Comparison of ENCODE assay signal across 7 cellular contexts in the genomic region with DNA sequence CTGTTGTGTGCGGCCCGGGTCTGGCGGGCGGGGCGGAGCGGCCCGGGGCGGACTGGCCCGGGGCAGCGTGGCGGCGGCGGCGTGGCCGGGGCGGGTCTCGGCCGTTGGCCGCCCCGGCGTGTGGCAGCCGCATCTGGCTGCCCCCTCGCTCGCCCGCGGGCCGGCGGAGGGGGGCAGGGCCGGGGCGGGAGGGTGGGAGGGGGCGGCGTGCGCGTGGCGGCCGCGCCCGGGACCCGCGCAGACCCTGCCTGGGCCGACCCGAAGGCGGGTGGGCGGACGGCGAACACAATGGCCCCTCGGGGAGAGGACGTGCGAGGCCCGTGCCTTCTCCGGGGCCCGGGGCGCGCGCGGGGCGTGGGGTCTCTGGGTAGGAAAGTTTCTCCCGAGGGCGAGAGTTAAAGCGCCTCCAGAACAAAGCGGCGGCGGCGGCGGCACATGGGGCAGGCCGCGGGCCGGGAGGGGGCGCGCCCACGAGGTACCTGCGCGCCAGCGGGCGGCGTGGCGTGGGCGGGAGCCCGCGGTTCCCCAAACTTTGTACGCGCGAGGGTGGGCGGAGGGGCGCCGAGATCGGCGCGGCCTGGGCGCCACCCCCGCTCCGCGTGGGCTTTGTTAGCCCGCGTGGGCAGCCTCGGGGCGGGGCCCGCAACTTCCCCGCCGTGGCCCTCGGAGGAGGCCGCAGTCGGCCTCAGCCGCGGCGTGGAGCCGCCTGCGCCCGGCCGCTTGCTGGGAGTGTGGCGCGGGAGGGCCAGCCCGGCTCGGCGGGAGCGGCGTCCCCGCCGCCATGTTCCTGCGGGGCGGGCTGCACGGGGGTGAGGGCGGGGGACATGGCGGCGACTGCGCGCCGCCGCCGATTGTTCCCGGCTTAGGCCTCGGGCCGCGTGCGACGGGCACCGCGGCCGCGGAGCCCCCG. TPM values are rescaled to one million over a fixed set of nuclear protein-coding genes. Genes with fewer than 3 reads are reported as not detected.
DNase-seq lines count a peak whose midpoint lies in the region; ATAC-seq and TF ChIP-seq lines count a peak whose summit lies in the region.

No MANE protein-coding gene starts in this region.

- H2AFZ ChIP-seq in OCI-LY3 (ENCODE audit: low read depth, low read length), result no peak overlapping the region

- H3K9ac ChIP-seq in OCI-LY3 (ENCODE audit: low read length), result peak overlapping the region; percentile 94

- H3K27me3 ChIP-seq in OCI-LY3 (ENCODE audit: low read depth, low read length) (no peaks in the 10 kb centered on the region), thymus (ENCODE audit: control insufficient read depth, insufficient read depth) (no peaks in the 10 kb centered on the region)

- peak; percentile 25; the same call in 1 of the 2 replicates for TF ChIP-seq CTCF in OCI-LY3 (IDR thresholded peaks at IDR 0.05; ENCODE audit: low read depth, low read length)
- no peak for TF ChIP-seq CTCF in foreskin fibroblast (IDR thresholded peaks at IDR 0.05; ENCODE audit: low read depth, low read length)

- WGBS in thymus, result under 1% methylated on average over 141 of the region's 141 CpGs

- H3K36me3 ChIP-seq in OCI-LY3 (replicated peaks; ENCODE audit: low read depth, low read length) (peaks cover 40% of the 10 kb centered on the region), thymus (ENCODE audit: control insufficient read depth, insufficient read depth) (peaks cover 4% of the 10 kb centered on the region)

- peaks cover 80% of the 10 kb centered on the region for H3K79me2 ChIP-seq in OCI-LY3 (ENCODE audit: low read length)

- peak; percentile 90 for DNase-seq in activated effector memory CD4-positive, alpha-beta T cell treated with anti-CD3 and anti-CD28 coated beads, Interleukin-2, amount 50 U/mL, for 16 hours
- DNase-seq in foreskin fibroblast (peak; percentile 20 to 71), occipital lobe (lab: John Stamatoyannopoulos, UW) (peak; percentile 16)

- peak overlapping the region; percentile 52 for H3K4me2 ChIP-seq in OCI-LY3 (ENCODE audit: low read length)

- peak overlapping the region; percentile 89 for H3K4me3 ChIP-seq in OCI-LY3 (ENCODE audit: low read length)
- H3K4me3 ChIP-seq in foreskin fibroblast (ENCODE audit: low read depth in 1 of 2, low read length in 2 of 2), result peak overlapping the region; percentile 60 to 81
- H3K4me3 ChIP-seq in thymus (ENCODE audit: low read length), result peak overlapping the region; percentile 86

- H3K27ac ChIP-seq in OCI-LY3 (ENCODE audit: low read length) (peak overlapping the region; percentile 82), thymus (ENCODE audit: low read depth) (peak overlapping the region; percentile 97)

- H3K9me3 ChIP-seq in OCI-LY3 (ENCODE audit: insufficient read depth, low read length), result no peaks in the 10 kb centered on the region
- no peaks in the 10 kb centered on the region for H3K9me3 ChIP-seq in thymus (ENCODE audit: control insufficient read depth)

- ATAC-seq in GM18520 (IDR thresholded peaks at IDR 0.05; ENCODE audit: unreplicated experiment) (peak; percentile 18), HG02678 (IDR thresholded peaks at IDR 0.05; ENCODE audit: unreplicated experiment) (peak; percentile 32)

- peaks cover 42% of the 10 kb centered on the region for H4K20me1 ChIP-seq in OCI-LY3 (ENCODE audit: insufficient read depth, low read length)

- H3K4me1 ChIP-seq in OCI-LY3 (ENCODE audit: low read length) (peaks cover 58% of the 10 kb centered on the region), thymus (ENCODE audit: control insufficient read depth, insufficient read depth, low read length) (peaks cover 12% of the 10 kb centered on the region)

RNA-seq across cellular contexts. Expression of a gene that starts 0.8 kb away (rescaled TPM):
- total RNA-seq in occipital lobe, result 67.1 TPM
- 9.6 TPM for polyA plus RNA-seq in thymus

RNA-seq across cellular contexts. Expression of a gene that starts 50.2 kb away (rescaled TPM):
- 8.6 TPM for total RNA-seq in occipital lobe
- polyA plus RNA-seq in thymus, result 0.25 TPM

Comparison
In these comparisons a context has a peak if more than half of its experiments do, and no peak if none do; other contexts are left out.
1. Peak in every context shown above with its lines: DNase-seq, ATAC-seq, H3K4me3 ChIP-seq and H3K27ac ChIP-seq.
2. DNase-seq: peak in every context shown above with its lines; median percentile 90 in activated effector memory CD4-positive, alpha-beta T cell treated with anti-CD3 and anti-CD28 coated beads, Interleukin-2, amount 50 U/mL, for 16 hours; 46 in foreskin fibroblast; 16 in occipital lobe.